8 cellular contexts compared by ENCODE assay signal in the genomic region with DNA sequence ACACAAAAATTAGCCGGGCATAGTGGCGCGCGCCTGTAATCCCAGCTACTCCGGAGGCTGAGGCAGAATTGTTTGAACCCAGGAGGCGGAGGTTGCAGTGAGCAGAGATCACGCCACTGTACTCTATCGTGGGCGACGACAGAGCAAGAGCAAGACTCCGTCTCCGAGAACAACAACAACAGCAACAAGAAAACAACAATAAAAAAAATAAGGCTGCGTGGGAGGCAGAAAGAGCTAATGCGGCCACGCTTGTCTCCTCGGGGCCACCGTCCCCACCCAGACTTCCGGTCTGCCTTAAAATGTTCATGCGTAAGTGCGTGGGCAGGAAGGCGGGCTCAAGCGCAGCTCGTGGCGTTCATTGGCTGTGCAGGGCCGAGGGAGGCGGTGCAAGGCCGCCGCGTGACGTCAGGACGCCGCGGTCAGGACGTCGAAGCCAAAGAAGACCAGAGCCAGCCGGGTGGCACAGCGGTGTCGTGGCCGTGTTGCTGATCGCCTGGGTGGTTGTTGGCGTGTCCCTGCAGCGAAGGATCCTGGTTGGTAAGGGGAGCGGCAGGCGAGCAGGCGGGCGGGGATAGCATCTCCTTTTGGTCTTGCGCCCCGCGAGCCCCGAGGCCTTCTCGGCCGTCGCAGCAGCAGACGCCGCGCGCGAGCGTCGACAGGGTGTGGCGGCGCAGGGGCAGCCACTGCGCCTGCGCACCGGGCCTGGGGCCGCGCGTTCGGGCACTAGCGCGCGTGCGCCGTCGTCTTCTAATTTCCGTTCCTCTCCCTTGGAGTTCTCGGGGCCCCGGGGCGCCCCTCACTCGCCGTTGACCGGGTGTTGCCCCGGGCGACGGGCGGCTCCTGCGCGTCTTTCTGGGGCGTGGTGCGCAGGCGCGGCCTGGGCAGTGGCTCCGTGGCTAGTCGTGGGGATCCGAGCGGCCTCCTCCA. TPM values are rescaled to one million over a fixed set of nuclear protein-coding genes. Genes with fewer than 3 reads are reported as not detected.
DNase-seq lines count a peak whose midpoint lies in the region; ATAC-seq and TF ChIP-seq lines count a peak whose summit lies in the region.

Gene LENG8 (plus strand): TSS at position 426 of the 927 bp plus-strand sequence. CDS start 2,146 bp downstream, outside the sequence.

- WGBS in prostate gland, result under 1% methylated on average over 95 of the region's 96 CpGs
- under 1% methylated on average over 96 of the region's 96 CpGs for WGBS in urinary bladder

- peak; percentile 94 for TF ChIP-seq POLR2A in prostate gland (IDR thresholded peaks at IDR 0.05)

- TF ChIP-seq CTCF in GM13976 (IDR thresholded peaks at IDR 0.05; ENCODE audit: borderline replicate concordance, control extremely low read depth, extremely low read depth, insufficient read depth, missing control alignments) (no peak), prostate gland (IDR thresholded peaks at IDR 0.05) (peak in 2 of 4 experiments; percentile 19 to 24)

- no peaks in the 10 kb centered on the region for H3K27me3 ChIP-seq in prostate gland (replicated peaks; ENCODE audit: insufficient read depth)

- H3K27ac ChIP-seq in prostate gland (peak within 1 kb of the TSS; percentile 95 to 97), urinary bladder (ENCODE audit: low read depth) (peak within 1 kb of the TSS; percentile 94)

- DNase-seq in GM13976 (ENCODE audit: low spot score) (peak; percentile 98), NCI-H146 treated with DMSO at 0.1 percent for 48 hours (lab: John Stamatoyannopoulos, UW; ENCODE audit: unreplicated experiment) (peak; percentile 96), amniotic epithelial cell (ENCODE audit: low read depth) (peak; percentile 98), left cardiac atrium (peak; percentile 99), prostate gland (ENCODE audit: low spot score) (peak; percentile 99)

- H3K4me3 ChIP-seq in prostate gland (peak within 1 kb of the TSS; percentile 91 to 94), urinary bladder (ENCODE audit: low read depth, low read length) (peak within 1 kb of the TSS; percentile 82)

- H3K9me3 ChIP-seq in prostate gland, result no peaks in the 10 kb centered on the region

- H3K36me3 ChIP-seq in prostate gland, result peaks cover 17 to 19% of the 10 kb centered on the region in 2 donors
- H3K36me3 ChIP-seq in urinary bladder (ENCODE audit: insufficient read depth), result peaks cover 2% of the 10 kb centered on the region

- in situ Hi-C loops in GM13976 (cut with MboI; ENCODE audit: low sequenced_read_pairs, unreplicated experiment), result no loop called here

- peaks cover 14% of the 10 kb centered on the region for H3K4me1 ChIP-seq in prostate gland (replicated peaks)
- no peaks in the 10 kb centered on the region for H3K4me1 ChIP-seq in urinary bladder (ENCODE audit: insufficient read depth)

- intact Hi-C loops in T-helper 1 cell treated with Interleukin-12 subunit alpha and Interleukin-12 subunit beta and Interleukin-4 antibody, amounts not matched to agents 30 ng/mL and 1 ng/mL, for 36 hours (cut with micrococcal nuclease), result loop anchor here (1.0 to 5.0 kb wide), 10 partner anchors 14 to 1150 kb away; partner anchors contain the start of genes FIZ1, LENG1, LENG9 and MBOAT7
- intact Hi-C loops in left cardiac atrium (cut with DNase I) (no loop called here), prostate gland (cut with DNase I) (no loop called here)

- ATAC-seq in HG02870 (IDR thresholded peaks at IDR 0.05; ENCODE audit: unreplicated experiment), result peak; percentile 84
- peak; percentile 97 to 98 for ATAC-seq in left cardiac atrium

RNA-seq across cellular contexts. Expression of gene LENG8, which starts in this region (rescaled TPM):
- 199 and 214 TPM in 2 replicates for total RNA-seq in T-helper 1 cell treated with Interleukin-12 subunit alpha and Interleukin-12 subunit beta and Interleukin-4 antibody, amounts not matched to agents 30 ng/mL and 1 ng/mL, for 36 hours
- total RNA-seq in left cardiac atrium (10 to 100 TPM; 66.6 to 76.5 TPM), prostate gland (100 to 1,000 TPM; 111 to 292 TPM), urinary bladder (49.7 TPM)
- 121 TPM for polyA plus RNA-seq in urinary bladder

Comparison
In these comparisons a context has a peak if more than half of its experiments do, and no peak if none do; other contexts are left out.
1. Peak in every context shown above with its lines: DNase-seq, ATAC-seq, H3K4me3 ChIP-seq and H3K27ac ChIP-seq.